Comparison of ENCODE assay signal across 8 cellular contexts in the genomic region with DNA sequence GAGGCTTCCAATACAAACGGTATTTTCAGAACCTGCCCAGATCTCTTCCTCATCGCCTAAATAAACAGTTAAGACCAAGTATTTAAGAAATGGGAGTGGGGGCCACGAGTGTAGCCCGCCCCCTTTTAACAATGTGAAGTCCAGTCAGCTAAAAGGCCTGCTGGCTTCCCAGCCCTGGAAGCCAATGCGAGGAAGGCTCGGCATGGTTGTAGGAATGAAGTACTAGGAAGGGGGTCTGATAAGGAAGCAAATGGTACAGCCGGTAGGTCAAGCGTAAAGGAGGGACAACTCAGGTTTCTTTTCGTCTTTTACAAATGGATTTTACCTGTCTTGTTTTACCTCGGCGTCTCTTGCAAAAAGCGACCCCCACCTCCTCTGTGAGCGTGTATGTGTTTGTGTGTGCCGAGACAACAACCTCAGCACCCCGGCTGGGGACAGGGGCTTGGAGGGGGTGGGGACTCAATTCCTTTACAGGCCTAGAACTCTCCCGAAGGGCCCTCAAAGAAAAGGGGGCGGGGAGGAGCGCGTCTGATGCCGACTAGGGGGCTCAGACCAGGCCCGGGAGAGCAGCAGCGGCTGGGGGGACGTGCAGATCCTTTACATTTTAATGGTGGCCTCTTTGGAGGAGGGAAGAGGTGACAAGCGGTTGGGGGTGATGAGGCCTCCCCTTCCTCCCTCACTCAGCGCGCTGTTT.
DNase-seq lines count a peak whose midpoint lies in the region; ATAC-seq and TF ChIP-seq lines count a peak whose summit lies in the region.

No MANE protein-coding gene starts in this region.

- peaks cover 16% of the 10 kb centered on the region for H3K4me1 ChIP-seq in KMS-11 (ENCODE audit: low read depth, poor library complexity, severe bottlenecking)

- H3K4me1 Mint-ChIP-seq in activated CD4-positive, alpha-beta memory T cell treated with anti-CD3 and anti-CD28 coated beads, Interleukin-2, amount 10 ng/mL, durations not matched to agents 7 days and 5 days: peaks cover 34% of the 10 kb centered on the region

- peak; percentile 24 for ATAC-seq in GM18511 (IDR thresholded peaks at IDR 0.05; ENCODE audit: unreplicated experiment)

- H3K27ac Mint-ChIP-seq in activated CD4-positive, alpha-beta memory T cell treated with anti-CD3 and anti-CD28 coated beads, Interleukin-2, amount 10 ng/mL, durations not matched to agents 7 days and 5 days: peak overlapping the region; percentile 69

- POLR2A ChIA-PET in activated CD4-positive, alpha-beta memory T cell treated with anti-CD3 and anti-CD28 coated beads, Interleukin-2, amount 10 ng/mL, durations not matched to agents 7 days and 5 days (lab: Charles Lee): interaction anchor here (0.8 to 1.2 kb wide), 4 partner anchors 9 to 489 kb away, joined by 3 to 6 read pairs (median 3); a partner anchor contains a TSS

- H3K4me3 ChIP-seq in KMS-11 (IDR thresholded peaks at IDR 0.05; ENCODE audit: insufficient read depth, low read depth, low read length) (peak overlapping the region; percentile 16), epithelial cell of proximal tubule (ENCODE audit: low read depth, low read length) (peak overlapping the region; percentile 85)

- H4K20me1 ChIP-seq in KMS-11 (ENCODE audit: insufficient read depth): no peaks in the 10 kb centered on the region

- H3K27ac ChIP-seq in KMS-11: no peak overlapping the region

- H3K9me3 Mint-ChIP-seq in activated CD4-positive, alpha-beta memory T cell treated with anti-CD3 and anti-CD28 coated beads, Interleukin-2, amount 10 ng/mL, durations not matched to agents 7 days and 5 days: no peaks in the 10 kb centered on the region

- peak overlapping the region; percentile 96 for H3K4me2 ChIP-seq in KMS-11

- H2AFZ ChIP-seq in KMS-11 (ENCODE audit: low read depth): peak overlapping the region; percentile 99

- H3K9ac ChIP-seq in KMS-11: peak overlapping the region; percentile 38; the same call in 1 of the 2 replicates

- peaks cover 6% of the 10 kb centered on the region for H3K36me3 Mint-ChIP-seq in activated CD4-positive, alpha-beta memory T cell treated with anti-CD3 and anti-CD28 coated beads, Interleukin-2, amount 10 ng/mL, durations not matched to agents 7 days and 5 days (ENCODE audit: low read depth)

- peaks cover 8% of the 10 kb centered on the region; the same call in 1 of the 2 replicates for H3K79me2 ChIP-seq in KMS-11 (ENCODE audit: insufficient read depth, low read depth)

- CTCF ChIA-PET in activated CD4-positive, alpha-beta memory T cell treated with anti-CD3 and anti-CD28 coated beads, Interleukin-2, amount 10 ng/mL, durations not matched to agents 7 days and 5 days (lab: Charles Lee): interaction anchor here (1.0 to 1.2 kb wide), 2 partner anchors 70 to 483 kb away, joined by 3 to 4 read pairs; no protein-coding TSS in a partner anchor

- TF ChIP-seq CTCF in KMS-11 (conservative IDR thresholded peaks at IDR 0.05; ENCODE audit: low read depth, low read length) (no peak), epithelial cell of proximal tubule (conservative IDR thresholded peaks at IDR 0.05; ENCODE audit: low read depth, low read length) (no peak)

- H3K27me3 Mint-ChIP-seq in activated CD4-positive, alpha-beta memory T cell treated with anti-CD3 and anti-CD28 coated beads, Interleukin-2, amount 10 ng/mL, durations not matched to agents 7 days and 5 days: no peaks in the 10 kb centered on the region

- no peaks in the 10 kb centered on the region for H3K36me3 ChIP-seq in KMS-11 (ENCODE audit: insufficient read depth)

- no peaks in the 10 kb centered on the region for H3K27me3 ChIP-seq in KMS-11 (ENCODE audit: insufficient read depth, low read depth)

- DNase-seq in A172 (ENCODE audit: low spot score) (peak; percentile 31), epithelial cell of proximal tubule (ENCODE audit: low read depth) (no peak), midbrain (lab: John Stamatoyannopoulos, UW) (peak; percentile 31), NCI-H226 (no peak)
- DNase-seq in activated CD4-positive, alpha-beta memory T cell treated with anti-CD3 and anti-CD28 coated beads, Interleukin-2, amount 10 ng/mL, durations not matched to agents 7 days and 5 days: peak; percentile 40
- peak; percentile 22 for DNase-seq in stimulated activated naive CD4-positive, alpha-beta T cell treated with Interleukin-2 at 50 U/mL for 16 hours (lab: John Stamatoyannopoulos, UW)

- H3K4me3 Mint-ChIP-seq in activated CD4-positive, alpha-beta memory T cell treated with anti-CD3 and anti-CD28 coated beads, Interleukin-2, amount 10 ng/mL, durations not matched to agents 7 days and 5 days: peak overlapping the region; percentile 85

Comparison
In these comparisons a context has a peak if more than half of its experiments do, and no peak if none do; other contexts are left out.
1. DNase-seq: peak in A172 (single experiment), activated CD4-positive, alpha-beta memory T cell treated with anti-CD3 and anti-CD28 coated beads, Interleukin-2, amount 10 ng/mL, durations not matched to agents 7 days and 5 days (single experiment), midbrain (single experiment) and stimulated activated naive CD4-positive, alpha-beta T cell treated with Interleukin-2 at 50 U/mL for 16 hours (single experiment); none in epithelial cell of proximal tubule (single experiment) and NCI-H226 (single experiment).